Comparison of ENCODE assay signal across 2 cellular contexts in the genomic region with DNA sequence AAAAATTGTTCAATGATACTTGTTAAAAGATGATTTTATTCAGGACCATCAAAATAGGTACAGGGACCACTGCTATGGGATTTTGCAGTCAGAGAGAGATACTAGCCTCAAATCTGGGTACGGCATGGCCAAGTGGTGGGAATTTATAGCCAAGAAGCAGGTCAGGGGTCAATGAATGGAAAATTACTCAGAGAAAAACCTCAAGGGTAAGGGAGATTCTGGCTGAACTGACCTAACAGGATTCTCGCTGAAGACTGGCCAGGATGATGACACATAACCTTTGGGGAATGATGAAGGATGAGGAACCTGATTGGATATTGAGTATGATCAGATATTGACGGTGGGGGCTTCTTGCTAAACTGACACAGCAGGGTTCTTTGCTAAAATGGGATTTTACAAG.
TF ChIP-seq lines count a peak whose summit lies in the region.

No MANE protein-coding gene starts in this region.

TF ChIP-seq in HCT116, 20 proteins besides CTCF, POLR2A, EP300 and RAD21:
- TF ChIP-seq ZNF274 (IDR thresholded peaks at IDR 0.05; ENCODE audit: low read depth, low read length) (no peak), EZH2phosphoT487 (IDR thresholded peaks at IDR 0.05; ENCODE audit: borderline replicate concordance) (no peak), CBX3 (IDR thresholded peaks at IDR 0.05; ENCODE audit: low read depth) (no peak), ELF1 (IDR thresholded peaks at IDR 0.05; ENCODE audit: borderline replicate concordance, low read depth) (no peak), ZFX (IDR thresholded peaks at IDR 0.05) (no peak), EZH2 (IDR thresholded peaks at IDR 0.05) (no peak), EGR1 (IDR thresholded peaks at IDR 0.05; ENCODE audit: low read depth) (no peak)
- TF ChIP-seq, protein P1, sequence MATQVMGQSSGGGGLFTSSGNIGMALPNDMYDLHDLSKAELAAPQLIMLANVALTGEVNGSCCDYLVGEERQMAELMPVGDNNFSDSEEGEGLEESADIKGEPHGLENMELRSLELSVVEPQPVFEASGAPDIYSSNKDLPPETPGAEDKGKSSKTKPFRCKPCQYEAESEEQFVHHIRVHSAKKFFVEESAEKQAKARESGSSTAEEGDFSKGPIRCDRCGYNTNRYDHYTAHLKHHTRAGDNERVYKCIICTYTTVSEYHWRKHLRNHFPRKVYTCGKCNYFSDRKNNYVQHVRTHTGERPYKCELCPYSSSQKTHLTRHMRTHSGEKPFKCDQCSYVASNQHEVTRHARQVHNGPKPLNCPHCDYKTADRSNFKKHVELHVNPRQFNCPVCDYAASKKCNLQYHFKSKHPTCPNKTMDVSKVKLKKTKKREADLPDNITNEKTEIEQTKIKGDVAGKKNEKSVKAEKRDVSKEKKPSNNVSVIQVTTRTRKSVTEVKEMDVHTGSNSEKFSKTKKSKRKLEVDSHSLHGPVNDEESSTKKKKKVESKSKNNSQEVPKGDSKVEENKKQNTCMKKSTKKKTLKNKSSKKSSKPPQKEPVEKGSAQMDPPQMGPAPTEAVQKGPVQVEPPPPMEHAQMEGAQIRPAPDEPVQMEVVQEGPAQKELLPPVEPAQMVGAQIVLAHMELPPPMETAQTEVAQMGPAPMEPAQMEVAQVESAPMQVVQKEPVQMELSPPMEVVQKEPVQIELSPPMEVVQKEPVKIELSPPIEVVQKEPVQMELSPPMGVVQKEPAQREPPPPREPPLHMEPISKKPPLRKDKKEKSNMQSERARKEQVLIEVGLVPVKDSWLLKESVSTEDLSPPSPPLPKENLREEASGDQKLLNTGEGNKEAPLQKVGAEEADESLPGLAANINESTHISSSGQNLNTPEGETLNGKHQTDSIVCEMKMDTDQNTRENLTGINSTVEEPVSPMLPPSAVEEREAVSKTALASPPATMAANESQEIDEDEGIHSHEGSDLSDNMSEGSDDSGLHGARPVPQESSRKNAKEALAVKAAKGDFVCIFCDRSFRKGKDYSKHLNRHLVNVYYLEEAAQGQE (IDR thresholded peaks at IDR 0.05; ENCODE audit: low read depth), result no peak
- TF ChIP-seq, protein P2, sequence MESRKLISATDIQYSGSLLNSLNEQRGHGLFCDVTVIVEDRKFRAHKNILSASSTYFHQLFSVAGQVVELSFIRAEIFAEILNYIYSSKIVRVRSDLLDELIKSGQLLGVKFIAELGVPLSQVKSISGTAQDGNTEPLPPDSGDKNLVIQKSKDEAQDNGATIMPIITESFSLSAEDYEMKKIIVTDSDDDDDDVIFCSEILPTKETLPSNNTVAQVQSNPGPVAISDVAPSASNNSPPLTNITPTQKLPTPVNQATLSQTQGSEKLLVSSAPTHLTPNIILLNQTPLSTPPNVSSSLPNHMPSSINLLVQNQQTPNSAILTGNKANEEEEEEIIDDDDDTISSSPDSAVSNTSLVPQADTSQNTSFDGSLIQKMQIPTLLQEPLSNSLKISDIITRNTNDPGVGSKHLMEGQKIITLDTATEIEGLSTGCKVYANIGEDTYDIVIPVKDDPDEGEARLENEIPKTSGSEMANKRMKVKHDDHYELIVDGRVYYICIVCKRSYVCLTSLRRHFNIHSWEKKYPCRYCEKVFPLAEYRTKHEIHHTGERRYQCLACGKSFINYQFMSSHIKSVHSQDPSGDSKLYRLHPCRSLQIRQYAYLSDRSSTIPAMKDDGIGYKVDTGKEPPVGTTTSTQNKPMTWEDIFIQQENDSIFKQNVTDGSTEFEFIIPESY (IDR thresholded peaks at IDR 0.05; ENCODE audit: extremely low read depth, insufficient replicate concordance, low read length), result no peak

TF ChIP-seq in K562, 482 proteins besides CTCF, POLR2A, EP300 and RAD21:
- TF ChIP-seq, protein P3, sequence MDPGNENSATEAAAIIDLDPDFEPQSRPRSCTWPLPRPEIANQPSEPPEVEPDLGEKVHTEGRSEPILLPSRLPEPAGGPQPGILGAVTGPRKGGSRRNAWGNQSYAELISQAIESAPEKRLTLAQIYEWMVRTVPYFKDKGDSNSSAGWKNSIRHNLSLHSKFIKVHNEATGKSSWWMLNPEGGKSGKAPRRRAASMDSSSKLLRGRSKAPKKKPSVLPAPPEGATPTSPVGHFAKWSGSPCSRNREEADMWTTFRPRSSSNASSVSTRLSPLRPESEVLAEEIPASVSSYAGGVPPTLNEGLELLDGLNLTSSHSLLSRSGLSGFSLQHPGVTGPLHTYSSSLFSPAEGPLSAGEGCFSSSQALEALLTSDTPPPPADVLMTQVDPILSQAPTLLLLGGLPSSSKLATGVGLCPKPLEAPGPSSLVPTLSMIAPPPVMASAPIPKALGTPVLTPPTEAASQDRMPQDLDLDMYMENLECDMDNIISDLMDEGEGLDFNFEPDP (CRISPR knock-in tag; IDR thresholded peaks at IDR 0.05), result no peak
- TF ChIP-seq ZNF431 (CRISPR knock-in tag; IDR thresholded peaks at IDR 0.05), result no peak
- TF ChIP-seq ZNF24 (IDR thresholded peaks at IDR 0.05), result no peak
- no peak for TF ChIP-seq NR2C1 (IDR thresholded peaks at IDR 0.05)
- 0 out of 2 replicates have a peak, but pooled peaks have one; percentile 15 for TF ChIP-seq NR2C1 (tag; IDR thresholded peaks at IDR 0.05)
